Comparison of ENCODE assay signal across 23 cellular contexts in genomic region chr7:151347200-151347599, GRCh38.
"Had no signal": no experiment of that assay in that cellular context is flagged by ENCODE, and none has a peak within 500 bp of the region (broad histone marks: within the 10 kb centered on the region; RNA-seq: fewer than 3 reads in every experiment).

No MANE protein-coding gene starts in this region.

- H3K4me3 ChIP-seq: gastrocnemius medialis, heart right ventricle, psoas muscle, right lobe of liver, spleen, thoracic aorta had no signal

- H3K27me3 ChIP-seq: gastrocnemius medialis, heart right ventricle, neutrophil, right lobe of liver, spleen had no signal

- DNase-seq: effector memory CD4-positive, alpha-beta T cell; gastrocnemius medialis; heart right ventricle; hypothalamus; kidney glomerular epithelial cell; mammary epithelial cell; naive thymus-derived CD8-positive, alpha-beta T cell; psoas muscle; retina; right lobe of liver; spleen; stimulated activated CD4-positive, alpha-beta T cell treated with anti-CD3 and anti-CD28 coated beads, Interleukin-15, amount 100 ng/mL, for 24 hours; stimulated activated CD4-positive, alpha-beta T cell treated with anti-CD3 and anti-CD28 coated beads, Interleukin-1b, Interleukin-23, amount 100 ng/mL, for 48 hours; stimulated activated CD4-positive, alpha-beta T cell treated with anti-CD3 and anti-CD28 coated beads, Interleukin-4, amount 100 ng/mL, for 24 hours; substantia nigra; trophoblast cell had no signal

- H3K9me3 Mint-ChIP-seq: naive thymus-derived CD8-positive, alpha-beta T cell; stimulated activated memory B cell treated with anti-CD40 and anti-IgM and Interleukin-4, amounts not matched to agents 10 μg/mL and 1 μg/mL and 100 μg/mL, for 72 hours; stimulated activated naive CD8-positive, alpha-beta T cell treated with anti-CD3 and anti-CD28 coated beads, Interleukin-15, Interleukin-2, amounts not matched to agents 100 ng/mL and 50 ng/mL, for 24 hours had no signal

- H3K27ac ChIP-seq: neutrophil, psoas muscle, thoracic aorta had no signal

- H3K4me3 Mint-ChIP-seq: naive thymus-derived CD8-positive, alpha-beta T cell; stimulated activated memory B cell treated with anti-CD40 and anti-IgM and Interleukin-4, amounts not matched to agents 10 μg/mL and 1 μg/mL and 100 μg/mL, for 72 hours; stimulated activated naive CD8-positive, alpha-beta T cell treated with anti-CD3 and anti-CD28 coated beads, Interleukin-15, Interleukin-2, amounts not matched to agents 100 ng/mL and 50 ng/mL, for 24 hours had no signal

- ATAC-seq: esophagus mucosa; gastrocnemius medialis; heart right ventricle; naive thymus-derived CD8-positive, alpha-beta T cell; psoas muscle; right lobe of liver; stimulated activated memory B cell treated with anti-CD40 and anti-IgM and Interleukin-4, amounts not matched to agents 10 μg/mL and 1 μg/mL and 100 μg/mL, for 72 hours had no signal

- H3K9me3 ChIP-seq: gastrocnemius medialis, heart right ventricle, neutrophil, psoas muscle, right lobe of liver, spleen, thoracic aorta had no signal

- FAIRE-seq: endometrium, islet of Langerhans had no signal

- H3K27me3 Mint-ChIP-seq: naive thymus-derived CD8-positive, alpha-beta T cell; stimulated activated memory B cell treated with anti-CD40 and anti-IgM and Interleukin-4, amounts not matched to agents 10 μg/mL and 1 μg/mL and 100 μg/mL, for 72 hours; stimulated activated naive CD8-positive, alpha-beta T cell treated with anti-CD3 and anti-CD28 coated beads, Interleukin-15, Interleukin-2, amounts not matched to agents 100 ng/mL and 50 ng/mL, for 24 hours had no signal
